8 cellular contexts compared by ENCODE assay signal in the genomic region with DNA sequence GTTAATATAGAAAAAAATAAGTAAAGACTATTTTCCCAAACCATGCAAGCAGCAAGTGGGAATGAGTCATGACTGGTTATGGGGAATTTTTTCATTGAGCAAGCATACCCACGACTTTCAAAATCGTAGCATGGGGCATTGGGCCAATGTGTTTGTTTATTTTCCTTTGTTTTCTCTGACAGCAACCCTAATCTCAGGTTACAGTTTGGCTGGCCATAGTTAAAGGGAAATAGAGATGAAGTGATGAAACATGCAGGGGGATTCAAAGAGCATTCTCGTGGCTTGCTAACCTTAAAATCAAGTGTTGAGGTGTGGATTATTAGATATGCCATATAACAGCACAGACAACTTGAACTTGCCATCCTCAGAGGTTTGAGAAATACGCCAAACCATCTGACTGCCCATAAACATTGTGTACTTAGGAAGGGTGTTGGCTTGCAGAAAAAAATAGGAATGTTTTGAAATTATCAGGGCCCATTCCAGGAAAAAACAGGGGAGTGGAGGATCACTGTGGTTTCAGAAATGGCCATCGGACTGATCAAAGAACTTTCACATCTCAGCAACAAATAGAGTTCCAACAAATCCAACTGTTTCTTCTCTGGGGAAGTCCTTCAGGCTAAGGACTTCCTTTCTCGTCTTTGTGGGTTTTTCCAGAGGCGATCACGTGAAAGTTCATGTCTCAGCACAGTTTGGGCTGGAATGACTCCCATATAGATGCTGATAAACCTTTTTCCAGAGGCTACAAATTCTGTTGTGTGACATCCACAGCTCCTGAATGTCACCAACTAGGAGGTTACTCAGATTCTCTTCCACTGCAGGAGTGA.
DNase-seq lines count a peak whose midpoint lies in the region; ATAC-seq and TF ChIP-seq lines count a peak whose summit lies in the region.

No MANE protein-coding gene starts in this region.

- CTCF ChIA-PET in HCT116 (lab: Charles Lee) (no interaction called here), PC-3 (lab: Charles Lee) (interaction anchor here (1.0 kb wide), 1 partner anchor 29 kb away, joined by 4 read pairs; no protein-coding TSS in a partner anchor)

- peak overlapping the region; percentile 32; the same call in 1 of the 2 replicates for H3K27ac ChIP-seq in HCT116 (ENCODE audit: low read depth, low read length)
- peak overlapping the region; percentile 86 for H3K27ac ChIP-seq in PC-3 (ENCODE audit: low read length)
- peak overlapping the region; percentile 71 for H3K27ac ChIP-seq in smooth muscle cell (ENCODE audit: low read depth)

- BruUV-seq in HCT116 (replicated peaks; lab: Mats Ljungman, UMichigan): no TSS peak
- no TSS peak for BruUV-seq in PC-3 (replicated peaks; lab: Mats Ljungman, UMichigan)

- TF ChIP-seq CTCF in HCT116 (IDR thresholded peaks at IDR 0.05 in 2 of 3, conservative IDR thresholded peaks at IDR 0.05 in 1 of 3; ENCODE audit: borderline replicate concordance in 1 of 3, insufficient read depth in 1 of 3, low read depth in 2 of 3, low read length in 2 of 3) (no peak), PC-3 (conservative IDR thresholded peaks at IDR 0.05; ENCODE audit: low read depth, low read length) (no peak), foreskin fibroblast (IDR thresholded peaks at IDR 0.05; ENCODE audit: low read depth, low read length) (no peak), smooth muscle cell (IDR thresholded peaks at IDR 0.05; ENCODE audit: borderline replicate concordance, insufficient read depth, poor library complexity, severe bottlenecking) (no peak)

- POLR2A ChIA-PET in HCT116 (lab: Charles Lee): no interaction called here
- POLR2A ChIA-PET in PC-3 (lab: Charles Lee; ENCODE audit: unreplicated experiment): no interaction called here

- RAD21 ChIA-PET in HCT116 (lab: Charles Lee; ENCODE audit: low non-redundant PET in 1 of 2, low total read pairs in 2 of 2, uncharacterized antibody in 2 of 2, unreplicated experiment in 2 of 2): no interaction called here

- ATAC-seq in HCT116 (peak; percentile 40; the same call in 1 of the 2 replicates), PC-3 (peak; percentile 75), HG03135 (IDR thresholded peaks at IDR 0.05; ENCODE audit: unreplicated experiment) (no peak), HG03457 (IDR thresholded peaks at IDR 0.05; ENCODE audit: unreplicated experiment) (no peak)

- no peak overlapping the region for H2AFZ ChIP-seq in HCT116 (ENCODE audit: low read depth, low read length, poor library complexity, severe bottlenecking)
- H2AFZ ChIP-seq in PC-3 (ENCODE audit: low read length): 0 out of 2 replicates have a peak overlapping the region, but pooled peaks have one; percentile 12
- H2AFZ ChIP-seq in smooth muscle cell (ENCODE audit: low read depth): peak overlapping the region; percentile 54

- H3K9me2 ChIP-seq in HCT116 (ENCODE audit: insufficient read depth) (no peaks in the 10 kb centered on the region), PC-3 (replicated peaks; ENCODE audit: low read length) (no peaks in the 10 kb centered on the region)

- H3F3A ChIP-seq in PC-3 (ENCODE audit: low read length, unreplicated experiment) (no peaks in the 10 kb centered on the region), smooth muscle cell (ENCODE audit: low read depth) (no peaks in the 10 kb centered on the region)

- H4K20me1 ChIP-seq in HCT116 (ENCODE audit: insufficient read depth) (no peaks in the 10 kb centered on the region), PC-3 (ENCODE audit: low read length) (no peaks in the 10 kb centered on the region), smooth muscle cell (ENCODE audit: low read depth) (no peaks in the 10 kb centered on the region)

- H3K9ac ChIP-seq in HCT116 (ENCODE audit: low read length): no peak overlapping the region
- H3K9ac ChIP-seq in PC-3 (ENCODE audit: low read length): peak overlapping the region; percentile 45
- H3K9ac ChIP-seq in smooth muscle cell (ENCODE audit: low read depth): peak overlapping the region; percentile 52

- H3K27me3 ChIP-seq in HCT116 (ENCODE audit: insufficient read depth, low read length): no peaks in the 10 kb centered on the region
- H3K27me3 ChIP-seq in PC-3 (ENCODE audit: low read length): no peaks in the 10 kb centered on the region
- no peaks in the 10 kb centered on the region for H3K27me3 ChIP-seq in smooth muscle cell (ENCODE audit: low read depth)

- WGBS in smooth muscle cell (ENCODE audit: low lambda C conversion rate): 44% methylated on average over 8 of the region's 8 CpGs

- TF ChIP-seq POLR2A in HCT116 (IDR thresholded peaks at IDR 0.05; ENCODE audit: borderline replicate concordance, extremely low read depth, insufficient read depth, insufficient read length): no peak

- H3K4me3 ChIP-seq in HCT116 (replicated peaks in 1 of 2; ENCODE audit: low read depth in 1 of 2, low read length in 2 of 2) (no peak overlapping the region), PC-3 (ENCODE audit: low read length) (peak overlapping the region; percentile 14; the same call in 1 of the 2 replicates), foreskin fibroblast (ENCODE audit: low read depth in 1 of 2, low read length in 2 of 2) (peak overlapping the region; percentile 0 to 1), smooth muscle cell (no peak overlapping the region)

- DNase-seq in HCT116 (ENCODE audit: low read depth, low spot score) (no peak), PC-3 (peak; percentile 94), foreskin fibroblast (peak; percentile 95 to 97), smooth muscle cell (lab: John Stamatoyannopoulos, UW; ENCODE audit: unreplicated experiment) (no peak), GOT3 (lab: John Stamatoyannopoulos, UW) (no peak)
- no peak for DNase-seq in stimulated activated CD4-positive, alpha-beta T cell treated with anti-CD3 and anti-CD28 coated beads, Interleukin-4, amount 100 ng/mL, for 24 hours

- H3K36me3 ChIP-seq in HCT116 (ENCODE audit: control insufficient read depth in 1 of 2, insufficient read depth in 2 of 2, low read length in 2 of 2): no peaks in the 10 kb centered on the region
- H3K36me3 ChIP-seq in PC-3 (ENCODE audit: low read depth, low read length): no peaks in the 10 kb centered on the region
- H3K36me3 ChIP-seq in smooth muscle cell (ENCODE audit: low read depth): no peaks in the 10 kb centered on the region

- TF ChIP-seq RAD21 in HCT116 (IDR thresholded peaks at IDR 0.05; ENCODE audit: low read depth): no peak

- peak overlapping the region; percentile 20 for H3K4me2 ChIP-seq in HCT116 (ENCODE audit: low read length)
- H3K4me2 ChIP-seq in PC-3 (ENCODE audit: low read length): peak overlapping the region; percentile 63
- H3K4me2 ChIP-seq in smooth muscle cell: peak overlapping the region; percentile 66

- intact Hi-C loops in HCT116 (cut with micrococcal nuclease): no loop called here
- intact Hi-C loops in PC-3 (cut with micrococcal nuclease): loop anchor here (1.0 to 2.0 kb wide), 2 partner anchors 29 to 68 kb away; no protein-coding TSS in a partner anchor

- H3K9me3 ChIP-seq in HCT116 (ENCODE audit: control insufficient read depth in 1 of 2, insufficient read depth in 1 of 2, low read depth in 1 of 2, low read length in 2 of 2) (no peaks in the 10 kb centered on the region), PC-3 (ENCODE audit: low read length) (no peaks in the 10 kb centered on the region), smooth muscle cell (replicated peaks; ENCODE audit: low read depth) (no peaks in the 10 kb centered on the region)

- H3K4me1 ChIP-seq in HCT116 (ENCODE audit: control insufficient read depth in 1 of 2, insufficient read depth in 2 of 2, low read length in 2 of 2): peaks cover 7 to 24% of the 10 kb centered on the region in 2 experiments; a peak in 2 of 4 replicates
- H3K4me1 ChIP-seq in PC-3 (ENCODE audit: insufficient read depth, low read length): peaks cover 25% of the 10 kb centered on the region
- H3K4me1 ChIP-seq in smooth muscle cell (ENCODE audit: low read depth): peaks cover 3% of the 10 kb centered on the region

- no peaks in the 10 kb centered on the region for H3K79me2 ChIP-seq in HCT116 (ENCODE audit: insufficient read depth, low read length)
- H3K79me2 ChIP-seq in PC-3 (ENCODE audit: low read length): no peaks in the 10 kb centered on the region
- H3K79me2 ChIP-seq in smooth muscle cell (ENCODE audit: low read depth): no peaks in the 10 kb centered on the region

TF ChIP-seq in HCT116, 20 proteins besides CTCF, POLR2A, EP300 and RAD21 (continues in another document):
- TF ChIP-seq, protein P1, sequence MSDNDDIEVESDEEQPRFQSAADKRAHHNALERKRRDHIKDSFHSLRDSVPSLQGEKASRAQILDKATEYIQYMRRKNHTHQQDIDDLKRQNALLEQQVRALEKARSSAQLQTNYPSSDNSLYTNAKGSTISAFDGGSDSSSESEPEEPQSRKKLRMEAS (IDR thresholded peaks at IDR 0.05): no peak
- TF ChIP-seq, protein P2, sequence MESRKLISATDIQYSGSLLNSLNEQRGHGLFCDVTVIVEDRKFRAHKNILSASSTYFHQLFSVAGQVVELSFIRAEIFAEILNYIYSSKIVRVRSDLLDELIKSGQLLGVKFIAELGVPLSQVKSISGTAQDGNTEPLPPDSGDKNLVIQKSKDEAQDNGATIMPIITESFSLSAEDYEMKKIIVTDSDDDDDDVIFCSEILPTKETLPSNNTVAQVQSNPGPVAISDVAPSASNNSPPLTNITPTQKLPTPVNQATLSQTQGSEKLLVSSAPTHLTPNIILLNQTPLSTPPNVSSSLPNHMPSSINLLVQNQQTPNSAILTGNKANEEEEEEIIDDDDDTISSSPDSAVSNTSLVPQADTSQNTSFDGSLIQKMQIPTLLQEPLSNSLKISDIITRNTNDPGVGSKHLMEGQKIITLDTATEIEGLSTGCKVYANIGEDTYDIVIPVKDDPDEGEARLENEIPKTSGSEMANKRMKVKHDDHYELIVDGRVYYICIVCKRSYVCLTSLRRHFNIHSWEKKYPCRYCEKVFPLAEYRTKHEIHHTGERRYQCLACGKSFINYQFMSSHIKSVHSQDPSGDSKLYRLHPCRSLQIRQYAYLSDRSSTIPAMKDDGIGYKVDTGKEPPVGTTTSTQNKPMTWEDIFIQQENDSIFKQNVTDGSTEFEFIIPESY (IDR thresholded peaks at IDR 0.05; ENCODE audit: extremely low read depth, insufficient replicate concordance, low read length): no peak
- TF ChIP-seq CBX3 (IDR thresholded peaks at IDR 0.05; ENCODE audit: low read depth): peak; percentile 42; the same call in 1 of the 2 replicates
- peak; percentile 37 for TF ChIP-seq SP1 (IDR thresholded peaks at IDR 0.05; ENCODE audit: low read depth)
- no peak for TF ChIP-seq SRF (IDR thresholded peaks at IDR 0.05; ENCODE audit: low read depth)
- TF ChIP-seq EZH2 (IDR thresholded peaks at IDR 0.05): no peak
- TF ChIP-seq ZFX (IDR thresholded peaks at IDR 0.05): no peak
- 0 out of 2 replicates have a peak, but pooled peaks have one; percentile 39 for TF ChIP-seq JUND (IDR thresholded peaks at IDR 0.05)
- no peak for TF ChIP-seq YY1 (IDR thresholded peaks at IDR 0.05; ENCODE audit: extremely low read depth, insufficient replicate concordance, low read depth, low read length)
- peak; percentile 70 for TF ChIP-seq CEBPB (IDR thresholded peaks at IDR 0.05; ENCODE audit: low read depth)

Comparison
In these comparisons a context has a peak if more than half of its experiments do, and no peak if none do; other contexts are left out.
1. ATAC-seq: peak in HCT116 (single experiment) and PC-3 (single experiment); none in HG03135 (single experiment) and HG03457 (single experiment).
2. DNase-seq: peak in PC-3 (single experiment) and foreskin fibroblast (2 of 2); none in HCT116 (single experiment), smooth muscle cell (single experiment), GOT3 (single experiment) and stimulated activated CD4-positive, alpha-beta T cell treated with anti-CD3 and anti-CD28 coated beads, Interleukin-4, amount 100 ng/mL, for 24 hours (single experiment).
3. H3K27ac ChIP-seq: peak in every context shown above with its lines; median percentile 86 in PC-3; 71 in smooth muscle cell; 32 in HCT116.
4. H3K4me3 ChIP-seq: peak in PC-3 (single experiment) and foreskin fibroblast (2 of 2); none in HCT116 (0 of 2) and smooth muscle cell (single experiment).
5. Peak in every context shown above with its lines, with median percentiles within 50 percentile points of each other: H3K4me2 ChIP-seq.